Comparison of ENCODE assay signal across 9 cellular contexts in the genomic region with DNA sequence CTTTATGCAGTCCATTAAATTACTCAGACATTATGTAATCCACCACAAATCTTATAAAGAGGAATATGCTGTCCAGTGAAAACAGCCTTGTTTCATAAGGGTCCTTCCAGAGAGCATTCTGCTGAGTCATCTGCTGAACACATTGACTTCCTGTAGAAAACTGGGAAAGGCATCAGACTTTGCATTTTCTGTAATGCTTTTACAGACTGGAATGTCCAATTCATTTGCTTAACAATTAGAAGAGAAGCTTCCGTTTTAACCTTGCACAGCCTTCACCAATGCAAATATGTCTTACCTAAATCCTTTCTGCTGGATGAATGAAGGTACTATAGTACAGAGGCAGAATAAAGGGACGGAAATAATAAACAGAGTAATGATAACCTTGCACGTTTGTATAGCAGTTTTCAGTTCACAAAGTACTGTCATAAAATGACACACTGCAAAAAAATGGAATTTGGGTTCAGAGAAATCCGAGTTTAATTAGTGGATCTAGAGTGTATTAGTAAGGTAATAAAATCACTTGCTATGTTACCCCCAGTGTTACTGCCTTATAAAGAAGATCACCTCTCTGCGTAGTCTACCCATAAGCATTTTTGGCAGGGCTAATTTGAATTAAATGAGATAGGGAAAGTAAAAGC.
DNase-seq lines count a peak whose midpoint lies in the region; ATAC-seq, FAIRE-seq and TF ChIP-seq lines count a peak whose summit lies in the region.
"Had no signal": no experiment of that assay in that cellular context is flagged by ENCODE, and none has a peak within 500 bp of the region (broad histone marks: within the 10 kb centered on the region; RNA-seq: fewer than 3 reads in every experiment).

No MANE protein-coding gene starts in this region.

- no peaks in the 10 kb centered on the region for H3K36me3 ChIP-seq in MG63
- H3K36me3 ChIP-seq: lower lobe of right lung had no signal

- ATAC-seq in HG02852 (IDR thresholded peaks at IDR 0.05; ENCODE audit: unreplicated experiment) (no peak), HG02981 (IDR thresholded peaks at IDR 0.05; ENCODE audit: unreplicated experiment) (no peak)
- ATAC-seq: lower lobe of right lung had no signal

- peak overlapping the region; percentile 13; the same call in 1 of the 2 replicates for H3K4me3 ChIP-seq in MG63
- H3K4me3 ChIP-seq: lower lobe of right lung had no signal

- no peak for TF ChIP-seq CTCF in D721Med (IDR thresholded peaks at IDR 0.05; ENCODE audit: insufficient read depth, missing control alignments)

- H3K27me3 ChIP-seq in MG63 = no peaks in the 10 kb centered on the region

- FAIRE-seq in D721Med (lab: Jason Lieb, UNC) = peak; percentile 67

- DNase-seq in D721Med (ENCODE audit: insufficient read length, low spot score) (no peak), MG63 (peak; percentile 59), astrocyte of the hippocampus (ENCODE audit: low read depth, low spot score) (peak; percentile 88), lung microvascular endothelial cell (ENCODE audit: low read depth in 2 of 2) (peak; percentile 31 to 47), C1 segment of cervical spinal cord (lab: John Stamatoyannopoulos, UW) (no peak), NCI-H128 (lab: John Stamatoyannopoulos, UW; ENCODE audit: unreplicated experiment) (no peak)
- DNase-seq: lower lobe of right lung had no signal

- H3K9me3 ChIP-seq in MG63 = no peaks in the 10 kb centered on the region
- H3K9me3 ChIP-seq: lower lobe of right lung had no signal

Comparison
In these comparisons a context has a peak if more than half of its experiments do, and no peak if none do; other contexts are left out.
1. DNase-seq: peak in MG63 (single experiment), astrocyte of the hippocampus (single experiment) and lung microvascular endothelial cell (2 of 2); none in D721Med (single experiment), C1 segment of cervical spinal cord (0 of 14) and NCI-H128 (single experiment).